8 cellular contexts compared by ENCODE assay signal in genomic region chr11:84720706-84721402, GRCh38.
DNase-seq lines count a peak whose midpoint lies in the region; ATAC-seq lines count a peak whose summit lies in the region.

No MANE protein-coding gene starts in this region.

- ATAC-seq in GM21717 (IDR thresholded peaks at IDR 0.05; ENCODE audit: unreplicated experiment): no peak

- H3K27ac ChIP-seq in skeletal muscle tissue (ENCODE audit: low read depth, low read length): no peak overlapping the region

- H3K9ac ChIP-seq in skeletal muscle tissue (ENCODE audit: low read depth in 1 of 3, low read length in 3 of 3): peak overlapping the region; percentile 62 to 75 (median 72)

- peak overlapping the region; percentile 75 for H3K4me3 Mint-ChIP-seq in T-helper 2 cell treated with Interferon-gamma antibody and Interleukin-4, amounts not matched to agents 5 μg/mL and 100 μg/mL, for 36 hours
- peak overlapping the region; percentile 75 for H3K4me3 Mint-ChIP-seq in activated naive CD8-positive, alpha-beta T cell

- H3K9me3 ChIP-seq in skeletal muscle tissue (ENCODE audit: control insufficient read depth in 3 of 3, low read length in 3 of 3): no peaks in the 10 kb centered on the region

- H3K9me3 Mint-ChIP-seq in T-helper 2 cell treated with Interferon-gamma antibody and Interleukin-4, amounts not matched to agents 5 μg/mL and 100 μg/mL, for 36 hours: no peaks in the 10 kb centered on the region
- peaks cover 8% of the 10 kb centered on the region for H3K9me3 Mint-ChIP-seq in activated naive CD8-positive, alpha-beta T cell (ENCODE audit: low read depth)

- no peak overlapping the region for H3K27ac Mint-ChIP-seq in T-helper 2 cell treated with Interferon-gamma antibody and Interleukin-4, amounts not matched to agents 5 μg/mL and 100 μg/mL, for 36 hours
- no peak overlapping the region for H3K27ac Mint-ChIP-seq in activated naive CD8-positive, alpha-beta T cell

- H3K27me3 Mint-ChIP-seq in T-helper 2 cell treated with Interferon-gamma antibody and Interleukin-4, amounts not matched to agents 5 μg/mL and 100 μg/mL, for 36 hours (ENCODE audit: low read depth): peaks cover 8% of the 10 kb centered on the region
- peaks cover 5% of the 10 kb centered on the region for H3K27me3 Mint-ChIP-seq in activated naive CD8-positive, alpha-beta T cell

- H3K36me3 Mint-ChIP-seq in T-helper 2 cell treated with Interferon-gamma antibody and Interleukin-4, amounts not matched to agents 5 μg/mL and 100 μg/mL, for 36 hours (ENCODE audit: low read depth): no peaks in the 10 kb centered on the region
- H3K36me3 Mint-ChIP-seq in activated naive CD8-positive, alpha-beta T cell: no peaks in the 10 kb centered on the region

- no peak for DNase-seq in T-helper 2 cell treated with Interferon-gamma antibody and Interleukin-4, amounts not matched to agents 5 μg/mL and 100 μg/mL, for 36 hours (ENCODE audit: low spot score)
- DNase-seq in T-helper 2 cell: no peak
- DNase-seq in iPS-NIHi11 (ENCODE audit: low spot score): peak; percentile 21
- DNase-seq in NCI-H2196 (lab: John Stamatoyannopoulos, UW; ENCODE audit: unreplicated experiment): no peak
- no peak for DNase-seq in COLO829 (ENCODE audit: low spot score)

- H3K36me3 ChIP-seq in skeletal muscle tissue (ENCODE audit: control insufficient read depth in 3 of 3, insufficient read depth in 3 of 3, low read length in 3 of 3): no peaks in the 10 kb centered on the region

- H3K4me3 ChIP-seq in skeletal muscle tissue (ENCODE audit: low read length in 3 of 3): peak overlapping the region; percentile 70 to 86 (median 74)

- peaks cover 5 to 14% (median 8%) of the 10 kb centered on the region in 3 donors for H3K4me1 ChIP-seq in skeletal muscle tissue (ENCODE audit: control insufficient read depth in 3 of 3, insufficient read depth in 3 of 3, low read length in 3 of 3)

- no peaks in the 10 kb centered on the region for H3K27me3 ChIP-seq in skeletal muscle tissue (ENCODE audit: control insufficient read depth in 3 of 3, insufficient read depth in 3 of 3, low read length in 3 of 3)

- H3K4me1 Mint-ChIP-seq in T-helper 2 cell treated with Interferon-gamma antibody and Interleukin-4, amounts not matched to agents 5 μg/mL and 100 μg/mL, for 36 hours (ENCODE audit: low read depth): peaks cover 6% of the 10 kb centered on the region
- H3K4me1 Mint-ChIP-seq in activated naive CD8-positive, alpha-beta T cell (ENCODE audit: low read depth): peaks cover 9% of the 10 kb centered on the region
